In genomic region chr22:49928571-49929552, GRCh38 we compare ENCODE assay signal across 18 cellular contexts. TPM values are rescaled to one million over a fixed set of nuclear protein-coding genes. Genes with fewer than 3 reads are reported as not detected.
DNase-seq lines count a peak whose midpoint lies in the region; ATAC-seq and TF ChIP-seq lines count a peak whose summit lies in the region.
"Had no signal": no experiment of that assay in that cellular context is flagged by ENCODE, and none has a peak within 500 bp of the region (broad histone marks: within the 10 kb centered on the region; RNA-seq: fewer than 3 reads in every experiment).

No MANE protein-coding gene starts in this region.

- no peak for TF ChIP-seq POLR2A in IMR-90 (IDR thresholded peaks at IDR 0.05; ENCODE audit: low read depth, low read length)

- H3K9me3 ChIP-seq in IMR-90 (ENCODE audit: control insufficient read depth, insufficient read depth, low read length), result no peaks in the 10 kb centered on the region
- H3K9me3 ChIP-seq: adrenal gland, esophagus squamous epithelium, ovary, SJCRH30, thoracic aorta had no signal

- H4K91ac ChIP-seq in IMR-90 (ENCODE audit: insufficient read depth, low read depth, low read length), result no peak overlapping the region

- no peak overlapping the region for H3K18ac ChIP-seq in IMR-90 (ENCODE audit: low read depth, low read length)

- H3K9ac ChIP-seq in IMR-90 (ENCODE audit: low read depth, low read length), result no peak overlapping the region
- H3K9ac ChIP-seq: GM23248 had no signal

- H3K4me1 ChIP-seq in IMR-90 (ENCODE audit: control insufficient read depth, insufficient read depth, low read length), result peaks cover 5% of the 10 kb centered on the region

- WGBS in IMR-90 (ENCODE audit: extremely low coverage in 2 of 2, insufficient read length in 1 of 2), 2 experiments, result 33% methylated on average over 26 of the region's 71 CpGs; no CpG with 5 or more reads in 1 of the 2 experiments

- no peak overlapping the region for H3K27ac ChIP-seq in IMR-90 (ENCODE audit: insufficient read depth, low read length)
- H3K27ac ChIP-seq: adrenal gland, GM23248, ovary, SJCRH30, thoracic aorta had no signal

- H2AK9ac ChIP-seq in IMR-90 (replicated peaks; ENCODE audit: low read depth, low read length, poor library complexity), result peak overlapping the region; percentile 72

- H2AK5ac ChIP-seq in IMR-90 (ENCODE audit: low read depth, low read length), result no peak overlapping the region

- no peak overlapping the region for H2BK120ac ChIP-seq in IMR-90 (ENCODE audit: low read depth, low read length)

- no peaks in the 10 kb centered on the region for H3K27me3 ChIP-seq in IMR-90 (ENCODE audit: control insufficient read depth, insufficient read depth, low read length)
- H3K27me3 ChIP-seq: ovary, SJCRH30 had no signal

- in situ Hi-C loops in IMR-90 (cut with MboI; ENCODE audit: low sequenced_read_pairs), result no loop called here

- H3K79me1 ChIP-seq in IMR-90 (ENCODE audit: low read depth in 1 of 2, low read length in 2 of 2), result no peaks in the 10 kb centered on the region

- no peak for TF ChIP-seq CTCF in IMR-90 (conservative IDR thresholded peaks at IDR 0.05; ENCODE audit: low read depth, low read length)

- POLR2A ChIA-PET in activated CD4-positive, alpha-beta T cell treated with anti-CD3 and anti-CD28 coated beads, Interleukin-2, amount 10 ng/mL, durations not matched to agents 7 days and 5 days (lab: Charles Lee), result no interaction called here
- POLR2A ChIA-PET in IMR-90 (lab: Charles Lee; ENCODE audit: unreplicated experiment), result interaction anchor here (1.3 kb wide), 1 partner anchor 10 kb away, joined by 3 read pairs; the partner anchor contains the start of genes ALG12 and CRELD2

- H3K9me1 ChIP-seq in IMR-90 (ENCODE audit: insufficient read depth, low read length), result no peaks in the 10 kb centered on the region

- no peaks in the 10 kb centered on the region for H3K27me3 Mint-ChIP-seq in activated CD4-positive, alpha-beta T cell treated with anti-CD3 and anti-CD28 coated beads, Interleukin-2, amount 10 ng/mL, durations not matched to agents 24 days and 14 days
- H3K27me3 Mint-ChIP-seq in activated CD4-positive, alpha-beta T cell treated with anti-CD3 and anti-CD28 coated beads, Interleukin-2, amount 10 ng/mL, durations not matched to agents 7 days and 5 days, result no peaks in the 10 kb centered on the region
- H3K27me3 Mint-ChIP-seq in effector memory CD8-positive, alpha-beta T cell, result no peaks in the 10 kb centered on the region
- H3K27me3 Mint-ChIP-seq: activated T-helper 17 cell treated with anti-CD3 and anti-CD28 coated beads, Interleukin-2, amount 50 U/mL, for 72 hours; CD8-positive, alpha-beta memory T cell had no signal

- ATAC-seq in IMR-90 (ENCODE audit: low read depth) (no peak), SK-N-SH treated with all-trans-retinoic acid at 6 μM for 48 hours (no peak)
- ATAC-seq in effector memory CD8-positive, alpha-beta T cell (replicated peaks), result no peak
- no peak for ATAC-seq in stimulated activated effector memory CD8-positive, alpha-beta T cell treated with anti-CD3 and anti-CD28 coated beads, Interleukin-12 subunit alpha, Interleukin-12 subunit beta, amount 100 ng/mL, for 72 hours

- no peak overlapping the region for H3K27ac Mint-ChIP-seq in activated CD4-positive, alpha-beta T cell treated with anti-CD3 and anti-CD28 coated beads, Interleukin-2, amount 10 ng/mL, durations not matched to agents 24 days and 14 days
- H3K27ac Mint-ChIP-seq in activated CD4-positive, alpha-beta T cell treated with anti-CD3 and anti-CD28 coated beads, Interleukin-2, amount 10 ng/mL, durations not matched to agents 7 days and 5 days, result no peak overlapping the region
- peak overlapping the region; percentile 31 to 92 for H3K27ac Mint-ChIP-seq in effector memory CD8-positive, alpha-beta T cell
- H3K27ac Mint-ChIP-seq in stimulated activated effector memory CD8-positive, alpha-beta T cell treated with anti-CD3 and anti-CD28 coated beads, Interleukin-12 subunit alpha, Interleukin-12 subunit beta, amount 100 ng/mL, for 72 hours, result no peak overlapping the region
- H3K27ac Mint-ChIP-seq: activated T-helper 17 cell treated with anti-CD3 and anti-CD28 coated beads, Interleukin-2, amount 50 U/mL, for 72 hours had no signal

- no peak overlapping the region for H4K8ac ChIP-seq in IMR-90 (ENCODE audit: low read depth in 2 of 2, low read length in 2 of 2)

- H3K36me3 Mint-ChIP-seq in activated CD4-positive, alpha-beta T cell treated with anti-CD3 and anti-CD28 coated beads, Interleukin-2, amount 10 ng/mL, durations not matched to agents 24 days and 14 days (ENCODE audit: low read depth), result peaks cover 16% of the 10 kb centered on the region
- H3K36me3 Mint-ChIP-seq in activated CD4-positive, alpha-beta T cell treated with anti-CD3 and anti-CD28 coated beads, Interleukin-2, amount 10 ng/mL, durations not matched to agents 7 days and 5 days (ENCODE audit: low read depth), result peaks cover 8% of the 10 kb centered on the region
- H3K36me3 Mint-ChIP-seq in effector memory CD8-positive, alpha-beta T cell (ENCODE audit: insufficient read depth), result peaks cover 15% of the 10 kb centered on the region
- peaks cover 24% of the 10 kb centered on the region for H3K36me3 Mint-ChIP-seq in stimulated activated effector memory CD8-positive, alpha-beta T cell treated with anti-CD3 and anti-CD28 coated beads, Interleukin-12 subunit alpha, Interleukin-12 subunit beta, amount 100 ng/mL, for 72 hours

- peak overlapping the region; percentile 79 for H2AFZ ChIP-seq in IMR-90 (replicated peaks; ENCODE audit: low read length, poor library complexity)
- H2AFZ ChIP-seq: GM23248 had no signal

- no peak overlapping the region for H3K14ac ChIP-seq in IMR-90 (replicated peaks; ENCODE audit: low read depth, low read length)

- DNase-seq in activated CD4-positive, alpha-beta T cell treated with anti-CD3 and anti-CD28 coated beads, Interleukin-2, amount 10 ng/mL, durations not matched to agents 24 days and 14 days, result no peak
- no peak for DNase-seq in activated CD4-positive, alpha-beta T cell treated with anti-CD3 and anti-CD28 coated beads, Interleukin-2, amount 10 ng/mL, durations not matched to agents 7 days and 5 days
- DNase-seq in IMR-90 (no peak), hepatic stellate cell (ENCODE audit: low spot score) (no peak), NCI-H1092 (lab: John Stamatoyannopoulos, UW) (no peak)
- DNase-seq in effector memory CD8-positive, alpha-beta T cell, result no peak
- no peak for DNase-seq in stimulated activated effector memory CD8-positive, alpha-beta T cell treated with anti-CD3 and anti-CD28 coated beads, Interleukin-12 subunit alpha, Interleukin-12 subunit beta, amount 100 ng/mL, for 72 hours (ENCODE audit: low spot score in 2 of 2)
- DNase-seq: esophagus squamous epithelium, NCI-H2029 treated with DMSO at 0.1 percent for 48 hours, NCI-H510A treated with DMSO at 0.1 percent for 48 hours had no signal

- TF ChIP-seq RAD21 in IMR-90 (IDR thresholded peaks at IDR 0.05; ENCODE audit: low read length), result no peak

- H3K36me3 ChIP-seq in IMR-90 (ENCODE audit: control insufficient read depth, insufficient read depth, low read length), result peaks cover 16% of the 10 kb centered on the region; the same call in 1 of the 2 replicates
- H3K36me3 ChIP-seq: ovary, SJCRH30 had no signal

- CTCF ChIA-PET in activated CD4-positive, alpha-beta T cell treated with anti-CD3 and anti-CD28 coated beads, Interleukin-2, amount 10 ng/mL, durations not matched to agents 7 days and 5 days (lab: Charles Lee), result no interaction called here
- CTCF ChIA-PET in IMR-90 (lab: Yijun Ruan, JAX), result no interaction called here

- H3K4me3 ChIP-seq in IMR-90 (ENCODE audit: insufficient read depth, low read depth, low read length), result peak overlapping the region; percentile 24; the same call in 1 of the 2 replicates
- H3K4me3 ChIP-seq: GM23248, ovary, SJCRH30, thoracic aorta had no signal

- no peak overlapping the region for H2BK5ac ChIP-seq in IMR-90 (ENCODE audit: low read depth, low read length, poor library complexity, severe bottlenecking)

- intact Hi-C loops in activated CD4-positive, alpha-beta T cell treated with anti-CD3 and anti-CD28 coated beads, Interleukin-2, amount 10 ng/mL, durations not matched to agents 24 days and 14 days (cut with micrococcal nuclease), result loop anchor here (1.0 to 5.0 kb wide), 2 partner anchors 101 to 263 kb away; no protein-coding TSS in a partner anchor
- intact Hi-C loops in IMR-90 (cut with micrococcal nuclease), result no loop called here

- no TSS peak for BruUV-seq in IMR-90 (replicated peaks; lab: Mats Ljungman, UMichigan)

- H3K56ac ChIP-seq in IMR-90 (ENCODE audit: extremely low read depth, insufficient read depth, low read length), result no peak overlapping the region

- no peak overlapping the region for H2BK20ac ChIP-seq in IMR-90 (ENCODE audit: low read depth, low read length)

- H4K20me1 ChIP-seq in IMR-90 (ENCODE audit: insufficient read depth, low read length), result no peaks in the 10 kb centered on the region; the same call in 1 of the 2 replicates

- H3K4me2 ChIP-seq in IMR-90 (ENCODE audit: low read depth, low read length), result no peak overlapping the region

- peak overlapping the region; percentile 21 for H3K4me3 Mint-ChIP-seq in activated CD4-positive, alpha-beta T cell treated with anti-CD3 and anti-CD28 coated beads, Interleukin-2, amount 10 ng/mL, durations not matched to agents 24 days and 14 days
- no peak overlapping the region for H3K4me3 Mint-ChIP-seq in activated CD4-positive, alpha-beta T cell treated with anti-CD3 and anti-CD28 coated beads, Interleukin-2, amount 10 ng/mL, durations not matched to agents 7 days and 5 days
- H3K4me3 Mint-ChIP-seq in effector memory CD8-positive, alpha-beta T cell, result peak overlapping the region; percentile 17 to 27
- H3K4me3 Mint-ChIP-seq in stimulated activated effector memory CD8-positive, alpha-beta T cell treated with anti-CD3 and anti-CD28 coated beads, Interleukin-12 subunit alpha, Interleukin-12 subunit beta, amount 100 ng/mL, for 72 hours, result peak overlapping the region; percentile 28

- H3K4ac ChIP-seq in IMR-90 (ENCODE audit: low read depth, low read length), result no peak overlapping the region

- peaks cover 38% of the 10 kb centered on the region for H3K4me1 Mint-ChIP-seq in activated CD4-positive, alpha-beta T cell treated with anti-CD3 and anti-CD28 coated beads, Interleukin-2, amount 10 ng/mL, durations not matched to agents 24 days and 14 days
- peaks cover 53% of the 10 kb centered on the region for H3K4me1 Mint-ChIP-seq in activated CD4-positive, alpha-beta T cell treated with anti-CD3 and anti-CD28 coated beads, Interleukin-2, amount 10 ng/mL, durations not matched to agents 7 days and 5 days
- peaks cover 25 to 28% of the 10 kb centered on the region in 2 donors for H3K4me1 Mint-ChIP-seq in effector memory CD8-positive, alpha-beta T cell (ENCODE audit: low read depth in 2 of 2)
- H3K4me1 Mint-ChIP-seq in stimulated activated effector memory CD8-positive, alpha-beta T cell treated with anti-CD3 and anti-CD28 coated beads, Interleukin-12 subunit alpha, Interleukin-12 subunit beta, amount 100 ng/mL, for 72 hours, result peaks cover 48% of the 10 kb centered on the region

- dilution Hi-C loops in IMR-90 (cut with HindIII; ENCODE audit: low sequenced_read_pairs, unreplicated experiment), result no loop called here

- H3K9me3 Mint-ChIP-seq in activated CD4-positive, alpha-beta T cell treated with anti-CD3 and anti-CD28 coated beads, Interleukin-2, amount 10 ng/mL, durations not matched to agents 24 days and 14 days, result no peaks in the 10 kb centered on the region
- H3K9me3 Mint-ChIP-seq in activated CD4-positive, alpha-beta T cell treated with anti-CD3 and anti-CD28 coated beads, Interleukin-2, amount 10 ng/mL, durations not matched to agents 7 days and 5 days, result no peaks in the 10 kb centered on the region
- no peaks in the 10 kb centered on the region for H3K9me3 Mint-ChIP-seq in effector memory CD8-positive, alpha-beta T cell
- H3K9me3 Mint-ChIP-seq in stimulated activated effector memory CD8-positive, alpha-beta T cell treated with anti-CD3 and anti-CD28 coated beads, Interleukin-12 subunit alpha, Interleukin-12 subunit beta, amount 100 ng/mL, for 72 hours, result no peaks in the 10 kb centered on the region
- H3K9me3 Mint-ChIP-seq: activated T-helper 17 cell treated with anti-CD3 and anti-CD28 coated beads, Interleukin-2, amount 50 U/mL, for 72 hours; CD8-positive, alpha-beta memory T cell had no signal

- H3K23ac ChIP-seq in IMR-90 (ENCODE audit: low read depth, low read length), result no peak overlapping the region

- H4K5ac ChIP-seq in IMR-90 (ENCODE audit: low read depth, low read length), result no peak overlapping the region

- H2BK15ac ChIP-seq in IMR-90 (ENCODE audit: low read depth, low read length), result no peak overlapping the region

RNA-seq across cellular contexts. Expression of gene CRELD2, which starts 10.4 kb away (rescaled TPM):
- 46.8 and 47.4 TPM in 2 replicates for total RNA-seq in activated CD4-positive, alpha-beta T cell treated with anti-CD3 and anti-CD28 coated beads, Interleukin-2, amount 10 ng/mL, durations not matched to agents 24 days and 14 days
- total RNA-seq in activated CD4-positive, alpha-beta T cell treated with anti-CD3 and anti-CD28 coated beads, Interleukin-2, amount 10 ng/mL, durations not matched to agents 7 days and 5 days, result 10 to 100 TPM; 42.4 to 47.9 TPM
- 36.1 and 36.2 TPM in 2 replicates for total RNA-seq in IMR-90 (2012; rRNA removed)
- 70.7 and 82.0 TPM in 2 replicates for polyA plus RNA-seq in IMR-90 (2012; rRNA removed)
- 110 and 153 TPM in 2 replicates for polyA plus RNA-seq in IMR-90 (2012; cell fraction: cytosol; rRNA removed)
- polyA plus RNA-seq in IMR-90 (2012; cell fraction: nucleus; rRNA removed; ENCODE audit: low replicate concordance), result 79.2 and 119 TPM in 2 replicates

RNA-seq across cellular contexts. Expression of gene ALG12, which starts 10.6 kb away (rescaled TPM):
- 13.8 and 17.9 TPM in 2 replicates for total RNA-seq in activated CD4-positive, alpha-beta T cell treated with anti-CD3 and anti-CD28 coated beads, Interleukin-2, amount 10 ng/mL, durations not matched to agents 24 days and 14 days
- total RNA-seq in activated CD4-positive, alpha-beta T cell treated with anti-CD3 and anti-CD28 coated beads, Interleukin-2, amount 10 ng/mL, durations not matched to agents 7 days and 5 days, result 10 to 100 TPM; 21.4 to 28.5 TPM
- 5.6 and 7.2 TPM in 2 replicates for total RNA-seq in IMR-90 (2012; rRNA removed)
- 10.9 and 11.2 TPM in 2 replicates for polyA plus RNA-seq in IMR-90 (2012; rRNA removed)
- 18.8 and 22.7 TPM in 2 replicates for polyA plus RNA-seq in IMR-90 (2012; cell fraction: cytosol; rRNA removed)
- polyA plus RNA-seq in IMR-90 (2012; cell fraction: nucleus; rRNA removed; ENCODE audit: low replicate concordance), result 13.5 and 24.8 TPM in 2 replicates

RNA-seq across cellular contexts. Expression of gene PIM3, which starts 31.7 kb away (rescaled TPM):
- 302 and 304 TPM in 2 replicates for total RNA-seq in activated CD4-positive, alpha-beta T cell treated with anti-CD3 and anti-CD28 coated beads, Interleukin-2, amount 10 ng/mL, durations not matched to agents 24 days and 14 days
- total RNA-seq in activated CD4-positive, alpha-beta T cell treated with anti-CD3 and anti-CD28 coated beads, Interleukin-2, amount 10 ng/mL, durations not matched to agents 7 days and 5 days, result 10 to 100 TPM; 39.7 to 44.7 TPM
- total RNA-seq in IMR-90 (2012; rRNA removed), result 8.6 and 10.3 TPM in 2 replicates
- polyA plus RNA-seq in IMR-90 (2012; rRNA removed), result 24.7 and 28.6 TPM in 2 replicates
- polyA plus RNA-seq in IMR-90 (2012; cell fraction: cytosol; rRNA removed), result 31.4 and 45.1 TPM in 2 replicates
- polyA plus RNA-seq in IMR-90 (2012; cell fraction: nucleus; rRNA removed; ENCODE audit: low replicate concordance), result 37.2 and 85.2 TPM in 2 replicates

Comparison
In these comparisons a context has a peak if more than half of its experiments do, and no peak if none do; other contexts are left out.
1. H3K27ac Mint-ChIP-seq: peak in effector memory CD8-positive, alpha-beta T cell (2 of 2); none in activated CD4-positive, alpha-beta T cell treated with anti-CD3 and anti-CD28 coated beads, Interleukin-2, amount 10 ng/mL, durations not matched to agents 24 days and 14 days (single experiment), activated CD4-positive, alpha-beta T cell treated with anti-CD3 and anti-CD28 coated beads, Interleukin-2, amount 10 ng/mL, durations not matched to agents 7 days and 5 days (single experiment) and stimulated activated effector memory CD8-positive, alpha-beta T cell treated with anti-CD3 and anti-CD28 coated beads, Interleukin-12 subunit alpha, Interleukin-12 subunit beta, amount 100 ng/mL, for 72 hours (single experiment).